Comparison of ENCODE assay signal across 8 cellular contexts in the genomic region with DNA sequence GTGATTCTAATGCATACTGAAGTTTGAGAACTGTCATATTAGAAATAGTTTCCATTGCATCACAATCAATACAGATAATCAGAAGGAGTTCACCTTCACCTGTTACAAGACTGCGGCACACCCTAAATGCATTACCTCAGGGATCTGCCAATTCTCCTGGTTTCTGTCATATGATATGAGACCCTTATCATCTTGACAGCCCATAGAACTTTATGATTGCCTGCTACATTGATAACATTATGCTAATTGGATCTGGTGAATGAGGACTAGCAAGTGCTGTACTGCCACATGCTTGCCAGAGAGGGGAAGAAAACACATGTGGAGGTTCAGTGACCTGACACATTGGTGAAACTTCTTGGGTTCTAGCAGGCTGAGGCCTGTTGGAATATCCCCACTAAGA. TPM values are rescaled to one million over a fixed set of nuclear protein-coding genes. Genes with fewer than 3 reads are reported as not detected.
"Had no signal": no experiment of that assay in that cellular context is flagged by ENCODE, and none has a peak within 500 bp of the region (broad histone marks: within the 10 kb centered on the region; RNA-seq: fewer than 3 reads in every experiment).

No MANE protein-coding gene starts in this region.

- H2AFZ ChIP-seq: GM23338 had no signal

- FAIRE-seq: H1, H54, HepG2 had no signal

- H3K4me3 ChIP-seq: GM23338 had no signal

- H3K27ac ChIP-seq: HL-60 had no signal

- H3K4me2 ChIP-seq: GM23338 had no signal

- DNase-seq: H9, HCEC 1CT had no signal

RNA-seq across cellular contexts. Expression of a gene that starts 57.8 kb away (rescaled TPM):
- total RNA-seq: GM23338, H1, H9, HT1080 had no signal
